In the genomic region with DNA sequence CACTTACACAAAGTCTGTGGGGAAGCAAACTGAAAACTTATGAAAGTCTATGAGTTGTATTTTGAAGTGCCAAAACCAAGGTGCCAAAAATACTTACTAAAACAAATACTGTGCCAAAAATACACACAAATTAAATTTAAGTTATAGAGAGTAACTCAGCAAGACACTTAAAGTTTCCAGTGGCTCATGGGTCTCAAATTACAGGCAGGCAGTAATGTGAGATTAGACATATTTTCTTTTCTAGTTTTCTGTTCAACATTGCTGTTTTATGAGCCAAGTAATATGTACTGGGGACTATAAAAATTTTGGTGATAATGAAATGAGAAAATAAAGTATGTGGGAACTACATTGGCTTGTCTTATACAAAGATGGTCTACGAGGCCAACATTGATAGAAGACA, we compare ENCODE assay signal across 22 cellular contexts.
"Had no signal": no experiment of that assay in that cellular context is flagged by ENCODE, and none has a peak within 500 bp of the region (broad histone marks: within the 10 kb centered on the region; RNA-seq: fewer than 3 reads in every experiment).

No MANE protein-coding gene starts in this region.

- H3K27ac ChIP-seq: hepatocyte, neural progenitor cell, pancreas, testis, tibial nerve, upper lobe of right lung had no signal

- H3K9me3 Mint-ChIP-seq: central memory CD8-positive, alpha-beta T cell had no signal

- DNase-seq: effector CD4-positive, alpha-beta T cell; endodermal cell; erythroblast; foreskin melanocyte; head of caudate nucleus; kidney; left cardiac atrium; mammary epithelial cell; natural killer cell; nucleus accumbens; pancreas; right cardiac atrium; stimulated activated CD4-positive, alpha-beta T cell treated with anti-CD3 and anti-CD28 coated beads, Interleukin-4, amount 100 ng/mL, for 24 hours; stimulated activated naive CD8-positive, alpha-beta T cell treated with anti-CD3 and anti-CD28 coated beads, Interleukin-15, amount 100 ng/mL, for 72 hours; testis; upper lobe of right lung had no signal

- H3K27me3 ChIP-seq: hepatocyte, neural progenitor cell, pancreas, testis, tibial nerve, upper lobe of right lung had no signal

- H3K36me3 ChIP-seq: neural progenitor cell, pancreas, tibial nerve, upper lobe of right lung had no signal

- H3K27ac Mint-ChIP-seq: endodermal cell; natural killer cell; neural progenitor cell; progenitor cell of endocrine pancreas; stimulated activated memory B cell treated with anti-CD40 and anti-IgM and Interleukin-4, amounts not matched to agents 10 μg/mL and 1 μg/mL and 100 μg/mL, for 72 hours; stimulated activated naive CD8-positive, alpha-beta T cell treated with anti-CD3 and anti-CD28 coated beads, Interleukin-15, amount 100 ng/mL, for 72 hours had no signal

- H3K4me1 Mint-ChIP-seq: central memory CD8-positive, alpha-beta T cell; natural killer cell; neural progenitor cell; stimulated activated naive CD8-positive, alpha-beta T cell treated with anti-CD3 and anti-CD28 coated beads, Interleukin-15, amount 100 ng/mL, for 72 hours had no signal

- ATAC-seq: left cardiac atrium; natural killer cell; pancreas; right cardiac atrium; stimulated activated memory B cell treated with anti-CD40 and anti-IgM and Interleukin-4, amounts not matched to agents 10 μg/mL and 1 μg/mL and 100 μg/mL, for 72 hours; stimulated activated naive CD8-positive, alpha-beta T cell treated with anti-CD3 and anti-CD28 coated beads, Interleukin-15, amount 100 ng/mL, for 72 hours; upper lobe of right lung had no signal

- H3K4me3 ChIP-seq: hepatocyte, neural progenitor cell, pancreas, testis, tibial nerve, upper lobe of right lung had no signal

- H3K36me3 Mint-ChIP-seq: natural killer cell, neural progenitor cell had no signal

- H3K4me1 ChIP-seq: neural progenitor cell, pancreas, testis, upper lobe of right lung had no signal

- H3K4me3 Mint-ChIP-seq: central memory CD8-positive, alpha-beta T cell; endodermal cell; natural killer cell; neural progenitor cell; stimulated activated memory B cell treated with anti-CD40 and anti-IgM and Interleukin-4, amounts not matched to agents 10 μg/mL and 1 μg/mL and 100 μg/mL, for 72 hours; stimulated activated naive CD8-positive, alpha-beta T cell treated with anti-CD3 and anti-CD28 coated beads, Interleukin-15, amount 100 ng/mL, for 72 hours had no signal

- H3K9ac ChIP-seq: neural progenitor cell had no signal

- H3K9me3 ChIP-seq: pancreas, testis, upper lobe of right lung had no signal

- H3K27me3 Mint-ChIP-seq: central memory CD8-positive, alpha-beta T cell; progenitor cell of endocrine pancreas; stimulated activated memory B cell treated with anti-CD40 and anti-IgM and Interleukin-4, amounts not matched to agents 10 μg/mL and 1 μg/mL and 100 μg/mL, for 72 hours had no signal
